In the genomic region with DNA sequence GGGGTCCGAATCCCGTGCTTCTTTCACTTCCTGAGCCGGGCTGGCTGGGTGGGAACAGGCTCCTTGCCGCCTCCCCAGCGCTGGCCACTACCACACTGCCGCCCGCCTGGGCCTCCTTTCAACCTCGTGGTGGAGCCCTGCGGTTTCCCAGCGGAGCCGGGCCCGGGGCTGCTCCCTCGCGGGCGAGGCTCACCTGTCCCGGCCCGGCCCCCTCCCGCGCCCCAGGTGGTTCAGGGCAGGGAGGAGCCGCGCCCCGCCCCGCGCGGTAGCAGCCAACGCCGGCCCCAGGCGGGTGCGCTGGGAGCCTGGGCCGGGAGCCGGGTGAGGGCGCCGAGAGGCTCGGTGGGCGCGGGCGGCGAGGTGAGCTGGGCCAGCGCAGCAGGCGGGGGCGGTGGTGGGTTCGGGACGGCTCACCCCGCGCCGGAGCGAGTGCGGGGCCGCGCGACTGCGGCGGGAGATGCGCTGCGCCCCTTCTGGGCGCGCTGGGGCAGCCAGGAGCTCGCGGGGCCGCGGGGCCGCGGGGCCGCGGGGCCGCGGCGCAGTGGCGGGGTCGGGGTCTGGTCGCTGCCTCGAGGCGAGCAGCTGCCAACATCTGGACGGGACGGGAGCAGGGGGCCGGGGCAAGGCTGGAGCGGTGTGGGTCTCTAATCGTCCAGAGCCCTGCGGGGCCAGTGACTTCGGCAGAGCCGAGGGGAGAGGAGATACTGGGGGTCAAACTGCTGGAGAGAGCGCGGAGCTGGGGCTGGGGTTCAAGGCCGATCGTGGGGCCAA, we compare ENCODE assay signal across 8 cellular contexts. TPM values are rescaled to one million over a fixed set of nuclear protein-coding genes. Genes with fewer than 3 reads are reported as not detected.
DNase-seq lines count a peak whose midpoint lies in the region; ATAC-seq and TF ChIP-seq lines count a peak whose summit lies in the region.

A gene with protein sequence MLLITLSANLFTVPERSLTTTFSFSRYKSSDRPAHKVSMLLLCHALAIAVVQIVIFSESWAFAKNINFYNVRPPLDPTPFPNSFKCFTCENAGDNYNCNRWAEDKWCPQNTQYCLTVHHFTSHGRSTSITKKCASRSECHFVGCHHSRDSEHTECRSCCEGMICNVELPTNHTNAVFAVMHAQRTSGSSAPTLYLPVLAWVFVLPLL (plus strand): TSS at position 258 of the 771 bp plus-strand sequence. CDS start 92,250 bp downstream, outside the sequence.

- peaks cover 30% of the 10 kb centered on the region for H3K27me3 Mint-ChIP-seq in WTC11 (ENCODE audit: low read depth)

- H3K27me3 ChIP-seq in GM06990 (replicated peaks; ENCODE audit: control insufficient read depth, insufficient read depth, low read length) (no peaks in the 10 kb centered on the region), upper lobe of right lung (peaks cover 27% of the 10 kb centered on the region)

- DNase-seq in GM06990 (ENCODE audit: extremely low read depth, insufficient read length) (peak; percentile 56), WTC11 (ENCODE audit: low spot score) (peak; percentile 73), left colon (peak; percentile 50 to 78), upper lobe of right lung (peak; percentile 80)
- DNase-seq in activated CD4-positive, alpha-beta T cell treated with anti-CD3 and anti-CD28 coated beads, Interleukin-2, amount 50 U/mL, for 4 hours = no peak

- no peaks in the 10 kb centered on the region for H3K36me3 Mint-ChIP-seq in WTC11

- H3K4me3 ChIP-seq in GM06990 (replicated peaks; ENCODE audit: low read depth, low read length) (peak within 1 kb of the TSS; percentile 67), upper lobe of right lung (peak within 1 kb of the TSS; percentile 29)

- no peak within 1 kb of the TSS for H3K27ac ChIP-seq in upper lobe of right lung

- intact Hi-C loops in left colon (cut with DNase I, micrococcal nuclease) (no loop called here), upper lobe of right lung (cut with DNase I) (no loop called here)

- CTCF ChIA-PET in WTC11 (lab: Charles Lee) = interaction anchor here (0.6 to 5.1 kb wide), 25 partner anchors 9 to 549 kb away, joined by 3 to 61 read pairs (median 4); a partner anchor contains a TSS

- H3K36me3 ChIP-seq in GM06990 (ENCODE audit: control insufficient read depth, insufficient read depth, low read length) (no peaks in the 10 kb centered on the region), upper lobe of right lung (no peaks in the 10 kb centered on the region)

- H3K27ac Mint-ChIP-seq in WTC11 = no peak within 1 kb of the TSS

- ATAC-seq in GM19463 (IDR thresholded peaks at IDR 0.05; ENCODE audit: unreplicated experiment) (peak; percentile 58), HG03520 (IDR thresholded peaks at IDR 0.05; ENCODE audit: unreplicated experiment) (peak; percentile 61), WTC11 (peak; percentile 71), left colon (peak; percentile 96), upper lobe of right lung (peak; percentile 89), HG02970 (IDR thresholded peaks at IDR 0.05; ENCODE audit: low FRiP score, unreplicated experiment) (no peak)

- TF ChIP-seq CTCF in GM06990 (IDR thresholded peaks at IDR 0.05; ENCODE audit: insufficient read depth, low read length, poor library complexity, severe bottlenecking) = peak; percentile 2
- no peak for TF ChIP-seq CTCF in WTC11 (IDR thresholded peaks at IDR 0.05)
- TF ChIP-seq CTCF in upper lobe of right lung (IDR thresholded peaks at IDR 0.05) = no peak

- peak within 1 kb of the TSS; percentile 71 for H3K4me3 Mint-ChIP-seq in WTC11

- H3K4me1 ChIP-seq in upper lobe of right lung = no peaks in the 10 kb centered on the region

- POLR2A ChIA-PET in WTC11 (lab: Charles Lee) = no interaction called here

- no peaks in the 10 kb centered on the region for H3K9me3 ChIP-seq in upper lobe of right lung

- no peaks in the 10 kb centered on the region for H3K9me3 Mint-ChIP-seq in WTC11

- peaks cover 9% of the 10 kb centered on the region for H3K4me1 Mint-ChIP-seq in WTC11

TF ChIP-seq in WTC11, 78 proteins besides CTCF, POLR2A, EP300 and RAD21 (continues in another document):
- TF ChIP-seq, protein P1, sequence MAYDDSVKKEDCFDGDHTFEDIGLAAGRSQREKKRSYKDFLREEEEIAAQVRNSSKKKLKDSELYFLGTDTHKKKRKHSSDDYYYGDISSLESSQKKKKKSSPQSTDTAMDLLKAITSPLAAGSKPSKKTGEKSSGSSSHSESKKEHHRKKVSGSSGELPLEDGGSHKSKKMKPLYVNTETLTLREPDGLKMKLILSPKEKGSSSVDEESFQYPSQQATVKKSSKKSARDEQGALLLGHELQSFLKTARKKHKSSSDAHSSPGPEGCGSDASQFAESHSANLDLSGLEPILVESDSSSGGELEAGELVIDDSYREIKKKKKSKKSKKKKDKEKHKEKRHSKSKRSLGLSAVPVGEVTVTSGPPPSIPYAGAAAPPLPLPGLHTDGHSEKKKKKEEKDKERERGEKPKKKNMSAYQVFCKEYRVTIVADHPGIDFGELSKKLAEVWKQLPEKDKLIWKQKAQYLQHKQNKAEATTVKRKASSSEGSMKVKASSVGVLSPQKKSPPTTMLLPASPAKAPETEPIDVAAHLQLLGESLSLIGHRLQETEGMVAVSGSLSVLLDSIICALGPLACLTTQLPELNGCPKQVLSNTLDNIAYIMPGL (CRISPR knock-in tag; IDR thresholded peaks at IDR 0.05) = 0 out of 2 replicates have a peak, but pooled peaks have one; percentile 30
- TF ChIP-seq, protein P2, sequence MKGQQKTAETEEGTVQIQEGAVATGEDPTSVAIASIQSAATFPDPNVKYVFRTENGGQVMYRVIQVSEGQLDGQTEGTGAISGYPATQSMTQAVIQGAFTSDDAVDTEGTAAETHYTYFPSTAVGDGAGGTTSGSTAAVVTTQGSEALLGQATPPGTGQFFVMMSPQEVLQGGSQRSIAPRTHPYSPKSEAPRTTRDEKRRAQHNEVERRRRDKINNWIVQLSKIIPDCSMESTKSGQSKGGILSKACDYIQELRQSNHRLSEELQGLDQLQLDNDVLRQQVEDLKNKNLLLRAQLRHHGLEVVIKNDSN (CRISPR knock-in tag; IDR thresholded peaks at IDR 0.05) = no peak
- TF ChIP-seq SP1 (CRISPR knock-in tag; conservative IDR thresholded peaks at IDR 0.05) (0 out of 2 replicates have a peak, but pooled peaks have one; percentile 26), SOX15 (CRISPR knock-in tag; IDR thresholded peaks at IDR 0.05) (no peak), TCF7 (CRISPR knock-in tag; IDR thresholded peaks at IDR 0.05; ENCODE audit: low read depth) (no peak), TEAD1 (CRISPR knock-in tag; IDR thresholded peaks at IDR 0.05) (no peak)
- TF ChIP-seq, protein P3, sequence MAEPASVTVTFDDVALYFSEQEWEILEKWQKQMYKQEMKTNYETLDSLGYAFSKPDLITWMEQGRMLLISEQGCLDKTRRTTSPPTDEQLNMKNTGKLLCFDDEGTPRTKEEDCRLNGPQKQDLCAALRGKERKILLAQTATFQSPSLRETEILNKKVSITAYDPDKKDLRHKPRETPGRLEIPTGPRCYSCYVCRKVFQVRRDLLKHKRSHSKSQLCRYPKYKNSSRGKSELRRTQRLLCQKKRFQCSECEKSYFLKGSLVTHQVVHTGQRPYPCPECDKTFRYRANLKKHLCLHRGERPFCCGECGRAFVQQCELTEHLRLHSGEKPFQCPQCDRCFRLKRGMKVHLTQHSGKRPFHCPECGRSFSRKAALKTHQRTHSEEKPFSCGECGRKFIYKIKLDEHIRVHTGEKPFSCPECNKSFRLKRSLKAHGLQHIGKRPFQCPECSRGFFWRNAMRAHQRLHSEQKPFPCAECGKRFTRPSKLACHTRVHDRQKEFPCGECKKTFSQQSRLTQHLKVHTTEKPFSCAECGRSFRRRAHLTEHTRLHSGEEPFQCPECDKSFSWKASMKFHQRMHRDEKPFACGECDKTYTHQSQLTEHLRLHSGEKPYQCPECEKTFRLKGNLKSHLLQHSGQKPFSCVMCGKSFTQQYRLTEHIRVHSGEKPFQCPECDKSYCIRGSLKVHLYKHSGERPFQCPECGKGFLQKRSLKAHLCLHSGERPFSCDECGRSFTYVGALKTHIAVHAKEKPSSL (CRISPR knock-in tag; conservative IDR thresholded peaks at IDR 0.05) = no peak
- TF ChIP-seq, protein P4, sequence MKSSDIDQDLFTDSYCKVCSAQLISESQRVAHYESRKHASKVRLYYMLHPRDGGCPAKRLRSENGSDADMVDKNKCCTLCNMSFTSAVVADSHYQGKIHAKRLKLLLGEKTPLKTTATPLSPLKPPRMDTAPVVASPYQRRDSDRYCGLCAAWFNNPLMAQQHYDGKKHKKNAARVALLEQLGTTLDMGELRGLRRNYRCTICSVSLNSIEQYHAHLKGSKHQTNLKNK (CRISPR knock-in tag; IDR thresholded peaks at IDR 0.05) = no peak
- TF ChIP-seq, protein P5, sequence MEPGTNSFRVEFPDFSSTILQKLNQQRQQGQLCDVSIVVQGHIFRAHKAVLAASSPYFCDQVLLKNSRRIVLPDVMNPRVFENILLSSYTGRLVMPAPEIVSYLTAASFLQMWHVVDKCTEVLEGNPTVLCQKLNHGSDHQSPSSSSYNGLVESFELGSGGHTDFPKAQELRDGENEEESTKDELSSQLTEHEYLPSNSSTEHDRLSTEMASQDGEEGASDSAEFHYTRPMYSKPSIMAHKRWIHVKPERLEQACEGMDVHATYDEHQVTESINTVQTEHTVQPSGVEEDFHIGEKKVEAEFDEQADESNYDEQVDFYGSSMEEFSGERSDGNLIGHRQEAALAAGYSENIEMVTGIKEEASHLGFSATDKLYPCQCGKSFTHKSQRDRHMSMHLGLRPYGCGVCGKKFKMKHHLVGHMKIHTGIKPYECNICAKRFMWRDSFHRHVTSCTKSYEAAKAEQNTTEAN (CRISPR knock-in tag; IDR thresholded peaks at IDR 0.05) = no peak
- TF ChIP-seq, protein P6, sequence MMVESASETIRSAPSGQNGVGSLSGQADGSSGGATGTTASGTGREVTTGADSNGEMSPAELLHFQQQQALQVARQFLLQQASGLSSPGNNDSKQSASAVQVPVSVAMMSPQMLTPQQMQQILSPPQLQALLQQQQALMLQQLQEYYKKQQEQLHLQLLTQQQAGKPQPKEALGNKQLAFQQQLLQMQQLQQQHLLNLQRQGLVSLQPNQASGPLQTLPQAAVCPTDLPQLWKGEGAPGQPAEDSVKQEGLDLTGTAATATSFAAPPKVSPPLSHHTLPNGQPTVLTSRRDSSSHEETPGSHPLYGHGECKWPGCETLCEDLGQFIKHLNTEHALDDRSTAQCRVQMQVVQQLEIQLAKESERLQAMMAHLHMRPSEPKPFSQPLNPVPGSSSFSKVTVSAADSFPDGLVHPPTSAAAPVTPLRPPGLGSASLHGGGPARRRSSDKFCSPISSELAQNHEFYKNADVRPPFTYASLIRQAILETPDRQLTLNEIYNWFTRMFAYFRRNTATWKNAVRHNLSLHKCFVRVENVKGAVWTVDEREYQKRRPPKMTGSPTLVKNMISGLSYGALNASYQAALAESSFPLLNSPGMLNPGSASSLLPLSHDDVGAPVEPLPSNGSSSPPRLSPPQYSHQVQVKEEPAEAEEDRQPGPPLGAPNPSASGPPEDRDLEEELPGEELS (CRISPR knock-in tag; IDR thresholded peaks at IDR 0.05) = peak; percentile 66; the same call in 1 of the 2 replicates

RNA-seq across cellular contexts. Expression of the gene that starts here (rescaled TPM):
- total RNA-seq in WTC11 (2021) (1.6 to 1.9 TPM (median 1.8 TPM) in 3 replicates), left colon (1 to 10 TPM; 1.7 to 7.0 TPM), upper lobe of right lung (0.78 TPM)

Comparison
In these comparisons a context has a peak if more than half of its experiments do, and no peak if none do; other contexts are left out.
1. Peak in DNase-seq, ATAC-seq and H3K4me3 ChIP-seq in upper lobe of right lung; RNA of the gene not detected or under 1 TPM.
2. DNase-seq: peak in GM06990 (single experiment), WTC11 (single experiment) and left colon (2 of 2); none in activated CD4-positive, alpha-beta T cell treated with anti-CD3 and anti-CD28 coated beads, Interleukin-2, amount 50 U/mL, for 4 hours (0 of 2).